In the genomic region with DNA sequence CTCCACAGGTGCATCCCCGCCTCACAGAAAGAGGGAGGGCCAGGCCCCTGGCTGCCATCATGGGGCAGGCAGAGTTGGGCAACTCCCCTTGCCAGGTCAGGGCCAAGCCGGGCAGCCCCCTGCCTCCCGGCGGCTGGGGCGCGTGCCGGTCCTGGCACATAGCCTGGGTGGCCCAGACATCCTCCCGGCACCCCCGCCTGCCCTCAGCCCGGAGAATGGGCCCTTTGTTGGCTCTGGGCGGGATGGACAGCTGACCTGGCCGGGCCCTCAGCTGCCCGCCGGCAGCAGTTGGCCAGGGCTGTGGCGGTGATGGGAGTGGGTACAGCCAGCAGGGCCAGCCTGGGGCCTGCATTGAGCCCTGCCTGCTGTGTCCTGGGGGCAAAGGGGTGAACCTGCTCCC, we compare ENCODE assay signal across 1 cellular context.
TF ChIP-seq lines count a peak whose summit lies in the region.

No MANE protein-coding gene starts in this region.

TF ChIP-seq in IMR-90, 13 proteins besides CTCF, POLR2A, EP300 and RAD21 (continued from another document):
- TF ChIP-seq FOS (IDR thresholded peaks at IDR 0.05; ENCODE audit: low read depth, low read length) (no peak), RFX5 (IDR thresholded peaks at IDR 0.05; ENCODE audit: low read depth, low read length) (no peak)
TF ChIP-seq in IMR-90: peak in this region for 0.
